16 cellular contexts compared by ENCODE assay signal in the genomic region with DNA sequence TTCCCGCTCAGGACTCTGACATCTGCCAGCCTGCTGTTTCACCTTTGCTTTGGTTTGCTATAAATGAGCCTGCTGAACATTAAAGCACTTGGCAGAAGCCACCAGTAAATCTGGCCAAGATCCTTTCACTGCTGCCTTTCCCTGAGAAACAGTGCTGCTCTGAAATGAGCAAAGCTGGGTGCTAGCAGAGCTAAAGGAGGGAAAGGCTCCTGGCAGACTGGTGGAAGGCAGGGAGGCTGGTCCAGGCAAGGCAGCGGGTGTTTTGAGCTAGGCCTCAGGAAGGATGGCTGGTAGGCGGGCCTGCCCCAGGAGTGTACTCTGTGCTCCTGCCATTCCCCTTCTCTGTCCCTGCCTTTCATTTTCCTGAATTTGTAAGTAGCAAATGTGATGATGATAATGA. TPM values are rescaled to one million over a fixed set of nuclear protein-coding genes. Genes with fewer than 3 reads are reported as not detected.
DNase-seq lines count a peak whose midpoint lies in the region; ATAC-seq and TF ChIP-seq lines count a peak whose summit lies in the region.
"Had no signal": no experiment of that assay in that cellular context is flagged by ENCODE, and none has a peak within 500 bp of the region (broad histone marks: within the 10 kb centered on the region; RNA-seq: fewer than 3 reads in every experiment).

No MANE protein-coding gene starts in this region.

- H3K4me3 Mint-ChIP-seq in nephron, result no peak overlapping the region
- no peak overlapping the region for H3K4me3 Mint-ChIP-seq in activated CD8-positive, alpha-beta memory T cell treated with anti-CD3 and anti-CD28 coated beads, Interleukin-2, amount 10 ng/mL, durations not matched to agents 7 days and 5 days
- H3K4me3 Mint-ChIP-seq: CD4-positive, alpha-beta memory T cell; effector memory CD8-positive, alpha-beta T cell; HFFc6 had no signal

- peak; percentile 80 for DNase-seq in Ammon's horn (ENCODE audit: low spot score)
- DNase-seq in ascending aorta (ENCODE audit: low spot score in 2 of 2), result no peak
- no peak for DNase-seq in HUDEP-2 (lab: John Stamatoyannopoulos, UW; ENCODE audit: unreplicated experiment in 76 of 76)
- no peak for DNase-seq in NCI-H1436 (lab: John Stamatoyannopoulos, UW)
- no peak for DNase-seq in WERI-Rb-1
- no peak for DNase-seq in activated CD8-positive, alpha-beta memory T cell treated with anti-CD3 and anti-CD28 coated beads, Interleukin-2, amount 10 ng/mL, durations not matched to agents 7 days and 5 days
- DNase-seq: brain microvascular endothelial cell; CD4-positive, alpha-beta memory T cell; effector memory CD8-positive, alpha-beta T cell; HFFc6; Karpas-422; NCI-H146 had no signal

- intact Hi-C loops in ascending aorta (cut with DNase I), result no loop called here

- H3K4me1 Mint-ChIP-seq in nephron, result peaks cover 14% of the 10 kb centered on the region
- no peaks in the 10 kb centered on the region for H3K4me1 Mint-ChIP-seq in activated CD8-positive, alpha-beta memory T cell treated with anti-CD3 and anti-CD28 coated beads, Interleukin-2, amount 10 ng/mL, durations not matched to agents 7 days and 5 days

- no peak for TF ChIP-seq CTCF in ascending aorta (IDR thresholded peaks at IDR 0.05)
- TF ChIP-seq CTCF in gastroesophageal sphincter (IDR thresholded peaks at IDR 0.05), result no peak
- no peak for TF ChIP-seq CTCF in nephron (IDR thresholded peaks at IDR 0.05; ENCODE audit: unreplicated experiment in 3 of 3)
- TF ChIP-seq CTCF in WERI-Rb-1 (IDR thresholded peaks at IDR 0.05; ENCODE audit: low read depth, low read length), result no peak

- H3K27ac Mint-ChIP-seq in nephron, result peak overlapping the region in 2 of 3 experiments; percentile 65 to 71
- no peak overlapping the region for H3K27ac Mint-ChIP-seq in activated CD8-positive, alpha-beta memory T cell treated with anti-CD3 and anti-CD28 coated beads, Interleukin-2, amount 10 ng/mL, durations not matched to agents 7 days and 5 days
- H3K27ac Mint-ChIP-seq: effector memory CD8-positive, alpha-beta T cell; HFFc6 had no signal

- H3K9me3 ChIP-seq in ascending aorta, result no peaks in the 10 kb centered on the region
- H3K9me3 ChIP-seq in gastroesophageal sphincter, result no peaks in the 10 kb centered on the region
- H3K9me3 ChIP-seq in WERI-Rb-1 (ENCODE audit: severe bottlenecking), result no peaks in the 10 kb centered on the region
- H3K9me3 ChIP-seq: A549 had no signal

- WGBS in gastroesophageal sphincter (ENCODE audit: low coverage in 1 of 2), 2 donors, result 25% methylated on average over 1 of the region's 3 CpGs; no CpG with 5 or more reads in 1 of the 2 donors

- H3K27ac ChIP-seq in ascending aorta, result peak overlapping the region; percentile 22 to 31
- H3K27ac ChIP-seq in gastroesophageal sphincter, result peak overlapping the region; percentile 32 to 78 (median 70)
- H3K27ac ChIP-seq in WERI-Rb-1, result no peak overlapping the region
- H3K27ac ChIP-seq: A549, brain microvascular endothelial cell, HL-60 had no signal

- H3K27me3 Mint-ChIP-seq in nephron (ENCODE audit: low read depth), result no peaks in the 10 kb centered on the region
- H3K27me3 Mint-ChIP-seq in activated CD8-positive, alpha-beta memory T cell treated with anti-CD3 and anti-CD28 coated beads, Interleukin-2, amount 10 ng/mL, durations not matched to agents 7 days and 5 days, result no peaks in the 10 kb centered on the region
- H3K27me3 Mint-ChIP-seq: CD4-positive, alpha-beta memory T cell; effector memory CD8-positive, alpha-beta T cell had no signal

- no peak overlapping the region for H3K4me3 ChIP-seq in ascending aorta
- H3K4me3 ChIP-seq in gastroesophageal sphincter, result peak overlapping the region in 1 of 2 donors; percentile 11
- no peak overlapping the region for H3K4me3 ChIP-seq in WERI-Rb-1 (ENCODE audit: low read depth, low read length)
- H3K4me3 ChIP-seq: A549 had no signal

- H3K4me1 ChIP-seq in ascending aorta, result peaks cover 0 to 3% of the 10 kb centered on the region in 2 donors
- peaks cover 2 to 55% (median 6%) of the 10 kb centered on the region in 3 donors for H3K4me1 ChIP-seq in gastroesophageal sphincter
- H3K4me1 ChIP-seq: A549 had no signal

- peaks cover 21% of the 10 kb centered on the region for H3K36me3 Mint-ChIP-seq in nephron (ENCODE audit: low read depth)
- H3K36me3 Mint-ChIP-seq in activated CD8-positive, alpha-beta memory T cell treated with anti-CD3 and anti-CD28 coated beads, Interleukin-2, amount 10 ng/mL, durations not matched to agents 7 days and 5 days, result peaks cover 21% of the 10 kb centered on the region

- no peak for TF ChIP-seq EP300 in gastroesophageal sphincter (IDR thresholded peaks at IDR 0.05)

- peak; percentile 82 for ATAC-seq in gastroesophageal sphincter
- ATAC-seq in activated CD8-positive, alpha-beta memory T cell treated with anti-CD3 and anti-CD28 coated beads, Interleukin-2, amount 10 ng/mL, durations not matched to agents 7 days and 5 days, result no peak
- ATAC-seq: A549; effector memory CD8-positive, alpha-beta T cell had no signal

- TF ChIP-seq POLR2A in gastroesophageal sphincter (IDR thresholded peaks at IDR 0.05), result no peak

- H3K27me3 ChIP-seq in ascending aorta (no peaks in the 10 kb centered on the region), gastroesophageal sphincter (no peaks in the 10 kb centered on the region), WERI-Rb-1 (ENCODE audit: insufficient read depth, low read depth, severe bottlenecking) (no peaks in the 10 kb centered on the region)
- H3K27me3 ChIP-seq: brain microvascular endothelial cell had no signal

- no peaks in the 10 kb centered on the region for H3K9me3 Mint-ChIP-seq in nephron
- H3K9me3 Mint-ChIP-seq in activated CD8-positive, alpha-beta memory T cell treated with anti-CD3 and anti-CD28 coated beads, Interleukin-2, amount 10 ng/mL, durations not matched to agents 7 days and 5 days (ENCODE audit: low read depth), result no peaks in the 10 kb centered on the region
- H3K9me3 Mint-ChIP-seq: CD4-positive, alpha-beta memory T cell; effector memory CD8-positive, alpha-beta T cell; HFFc6 had no signal

- CTCF ChIA-PET in activated CD8-positive, alpha-beta memory T cell treated with anti-CD3 and anti-CD28 coated beads, Interleukin-2, amount 10 ng/mL, durations not matched to agents 7 days and 5 days (lab: Charles Lee), result no interaction called here

- peaks cover 17 to 26% of the 10 kb centered on the region in 2 donors for H3K36me3 ChIP-seq in ascending aorta
- H3K36me3 ChIP-seq in gastroesophageal sphincter, result peaks cover 3 to 36% of the 10 kb centered on the region in 2 donors
- H3K36me3 ChIP-seq in WERI-Rb-1, result peaks cover 49% of the 10 kb centered on the region

RNA-seq across cellular contexts. Expression of gene PTGS1, which starts 52.5 kb away (rescaled TPM):
- total RNA-seq in ascending aorta, result 13.0 TPM
- total RNA-seq in gastroesophageal sphincter, result 100 to 1,000 TPM in 1 of 4 donors, 10 to 100 TPM in 3; 15.8 to 154 (median 46.4) TPM
- 1 to 10 TPM in 1 of 2 experiments, under 1 TPM in 1; 0.35 to 1.0 TPM for total RNA-seq in activated CD8-positive, alpha-beta memory T cell treated with anti-CD3 and anti-CD28 coated beads, Interleukin-2, amount 10 ng/mL, durations not matched to agents 7 days and 5 days

RNA-seq across cellular contexts. Expression of gene MRRF, which starts 53.6 kb away (rescaled TPM):
- total RNA-seq in ascending aorta, result 16.1 TPM
- 10 to 100 TPM; 24.1 to 38.0 (median 29.7) TPM for total RNA-seq in gastroesophageal sphincter
- 10 to 100 TPM; 27.9 to 39.5 TPM for total RNA-seq in activated CD8-positive, alpha-beta memory T cell treated with anti-CD3 and anti-CD28 coated beads, Interleukin-2, amount 10 ng/mL, durations not matched to agents 7 days and 5 days

RNA-seq across cellular contexts. Expression of gene RBM18, which starts 53.6 kb away (rescaled TPM):
- total RNA-seq in ascending aorta (63.8 TPM), gastroesophageal sphincter (10 to 100 TPM; 11.0 to 21.5 (median 18.1) TPM)
- 10 to 100 TPM; 23.8 to 24.4 TPM for total RNA-seq in activated CD8-positive, alpha-beta memory T cell treated with anti-CD3 and anti-CD28 coated beads, Interleukin-2, amount 10 ng/mL, durations not matched to agents 7 days and 5 days
